ENCODE assay signal across 8 cellular contexts in genomic region chr18:46028536-46028891, GRCh38. TPM values are rescaled to one million over a fixed set of nuclear protein-coding genes. Genes with fewer than 3 reads are reported as not detected.
DNase-seq lines count a peak whose midpoint lies in the region; ATAC-seq and TF ChIP-seq lines count a peak whose summit lies in the region.

No MANE protein-coding gene starts in this region.

- CTCF ChIA-PET in MCF 10A (lab: Yijun Ruan, JAX): no interaction called here

- H3K4me3 Mint-ChIP-seq in MCF 10A (ENCODE audit: unreplicated experiment): no peak overlapping the region

- 57 to 66% methylated on average over 7 of the region's 7 CpGs for WGBS in upper lobe of left lung, 2 donors

- no peaks in the 10 kb centered on the region for H3K9me3 Mint-ChIP-seq in MCF 10A (ENCODE audit: unreplicated experiment)

- H3K4me1 Mint-ChIP-seq in MCF 10A (ENCODE audit: insufficient read depth, unreplicated experiment): peaks cover 3% of the 10 kb centered on the region

- no peaks in the 10 kb centered on the region for H3K4me1 ChIP-seq in breast epithelium
- H3K4me1 ChIP-seq in mononuclear cell (ENCODE audit: insufficient read depth, low read length): peaks cover 9% of the 10 kb centered on the region
- H3K4me1 ChIP-seq in upper lobe of left lung: peaks cover 0 to 11% (median 3%) of the 10 kb centered on the region in 4 donors

- H3K9me3 ChIP-seq in breast epithelium (no peaks in the 10 kb centered on the region), mononuclear cell (ENCODE audit: low read depth, low read length) (no peaks in the 10 kb centered on the region), upper lobe of left lung (no peaks in the 10 kb centered on the region)

- no peak for TF ChIP-seq POLR2A in breast epithelium (IDR thresholded peaks at IDR 0.05)
- no peak for TF ChIP-seq POLR2A in upper lobe of left lung (IDR thresholded peaks at IDR 0.05)

- no peak for TF ChIP-seq EP300 in upper lobe of left lung (IDR thresholded peaks at IDR 0.05)

- POLR2A ChIA-PET in MCF 10A (lab: Yijun Ruan, JAX): no interaction called here

- H3K36me3 Mint-ChIP-seq in MCF 10A (ENCODE audit: insufficient read depth, unreplicated experiment): peaks cover 26% of the 10 kb centered on the region

- ATAC-seq in upper lobe of left lung (ENCODE audit: low FRiP score in 2 of 2): no peak
- no peak for ATAC-seq in GM18502 (IDR thresholded peaks at IDR 0.05; ENCODE audit: poor library complexity, unreplicated experiment)

- H3K27ac Mint-ChIP-seq in MCF 10A (ENCODE audit: low read depth, unreplicated experiment): no peak overlapping the region

- DNase-seq in breast epithelium (ENCODE audit: low spot score in 2 of 2) (no peak), MCF 10A (ENCODE audit: unreplicated experiment) (no peak), cardiac fibroblast (ENCODE audit: low read depth in 2 of 2) (no peak), upper lobe of left lung (no peak), pons (ENCODE audit: low spot score) (no peak), NCI-H1105 (lab: John Stamatoyannopoulos, UW) (no peak)

- peak overlapping the region; percentile 47 to 79 (median 57) for H3K4me3 ChIP-seq in breast epithelium
- H3K4me3 ChIP-seq in cardiac fibroblast (replicated peaks in 1 of 2; ENCODE audit: low read depth in 2 of 2, low read length in 2 of 2): peak overlapping the region; percentile 48 to 53
- H3K4me3 ChIP-seq in mononuclear cell (ENCODE audit: low read length): peak overlapping the region; percentile 50
- H3K4me3 ChIP-seq in upper lobe of left lung: peak overlapping the region; percentile 43 to 59 (median 45)

- H3K27me3 ChIP-seq in breast epithelium: no peaks in the 10 kb centered on the region
- no peaks in the 10 kb centered on the region for H3K27me3 ChIP-seq in mononuclear cell (ENCODE audit: insufficient read depth, low read length)
- no peaks in the 10 kb centered on the region for H3K27me3 ChIP-seq in upper lobe of left lung

- H3K36me3 ChIP-seq in breast epithelium: no peaks in the 10 kb centered on the region
- no peaks in the 10 kb centered on the region for H3K36me3 ChIP-seq in upper lobe of left lung

- BruUV-seq in MCF 10A (replicated peaks; lab: Mats Ljungman, UMichigan): no TSS peak

- TF ChIP-seq CTCF in breast epithelium (IDR thresholded peaks at IDR 0.05): no peak
- TF ChIP-seq CTCF in MCF 10A (IDR thresholded peaks at IDR 0.05; ENCODE audit: unreplicated experiment): no peak
- TF ChIP-seq CTCF in cardiac fibroblast (IDR thresholded peaks at IDR 0.05; ENCODE audit: low read depth, low read length): no peak
- no peak for TF ChIP-seq CTCF in upper lobe of left lung (IDR thresholded peaks at IDR 0.05)

- no peaks in the 10 kb centered on the region for H3K27me3 Mint-ChIP-seq in MCF 10A (ENCODE audit: insufficient read depth, unreplicated experiment)

- H3K27ac ChIP-seq in breast epithelium (peak overlapping the region; percentile 41 to 54), upper lobe of left lung (peak overlapping the region in 3 of 4 donors; percentile 10 to 81 (median 49))

- intact Hi-C loops in breast epithelium (cut with DNase I; ENCODE audit: low total_unique reads) (no loop called here), MCF 10A (cut with micrococcal nuclease) (no loop called here)

RNA-seq across cellular contexts. Expression of gene PSTPIP2, which starts 43.5 kb away (rescaled TPM):
- total RNA-seq in breast epithelium: 10 to 100 TPM in 2 of 3 donors, 1 to 10 TPM in 1; 6.4 to 22.2 (median 14.7) TPM
- 27.8 and 27.9 TPM in 2 replicates for total RNA-seq in MCF 10A (2022)
- total RNA-seq in mononuclear cell: 27.9 TPM
- 10 to 100 TPM in 4 of 6 donors, 1 to 10 TPM in 2; 8.9 to 48.2 (median 13.0) TPM for total RNA-seq in upper lobe of left lung
